ENCODE assay signal across 20 cellular contexts in the genomic region with DNA sequence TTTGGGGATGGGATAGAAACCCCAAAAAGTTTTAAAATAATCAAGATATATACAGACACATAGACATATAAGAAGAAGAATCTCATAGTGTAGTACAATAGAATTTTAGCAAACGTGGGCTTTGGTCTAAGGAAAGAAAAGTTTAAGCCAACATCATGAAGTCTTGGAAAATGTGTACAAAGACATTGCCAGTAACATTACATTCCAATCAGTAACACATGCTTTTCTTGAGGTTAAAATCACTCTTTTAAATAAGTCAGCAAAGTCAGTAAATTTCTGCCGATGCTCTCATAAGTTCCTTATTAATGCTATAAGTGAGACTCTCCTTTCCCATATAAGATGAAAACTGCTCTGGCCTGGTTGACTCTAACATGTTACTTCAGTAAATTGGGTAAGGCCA.
"Had no signal": no experiment of that assay in that cellular context is flagged by ENCODE, and none has a peak within 500 bp of the region (broad histone marks: within the 10 kb centered on the region; RNA-seq: fewer than 3 reads in every experiment).

No MANE protein-coding gene starts in this region.

- H3K4me3 ChIP-seq: esophagus muscularis mucosa, hepatocyte, left ventricle myocardium inferior, lower lobe of right lung, smooth muscle cell had no signal

- DNase-seq: caudate nucleus; effector memory CD4-positive, alpha-beta T cell; foreskin melanocyte; head of caudate nucleus; kidney; left cardiac atrium; left ventricle myocardium inferior; lower lobe of right lung; midbrain; posterior cingulate gyrus; stimulated activated CD4-positive, alpha-beta T cell treated with anti-CD3 and anti-CD28 coated beads, Interleukin-2, amount 100 ng/mL, for 48 hours had no signal

- H3K36me3 ChIP-seq: esophagus muscularis mucosa, left ventricle myocardium inferior, lower lobe of right lung had no signal

- ATAC-seq: left cardiac atrium; lower lobe of right lung; natural killer cell treated with Interleukin-12 subunit alpha and Interleukin-12 subunit beta and Interleukin-15 and Interleukin-18, amount 100 ng/mL, for 72 hours; sciatic nerve had no signal

- H3K4me1 ChIP-seq: left ventricle myocardium inferior, lower lobe of right lung had no signal

- H3K27me3 ChIP-seq: esophagus muscularis mucosa, hepatocyte had no signal

- H3K27ac Mint-ChIP-seq: memory B cell; natural killer cell treated with Interleukin-12 subunit alpha and Interleukin-12 subunit beta and Interleukin-15 and Interleukin-18, amount 100 ng/mL, for 72 hours; stimulated activated naive CD8-positive, alpha-beta T cell treated with anti-CD3 and anti-CD28 coated beads, Interleukin-15, Interleukin-2, amounts not matched to agents 100 ng/mL and 50 ng/mL, for 24 hours; type B pancreatic cell had no signal

- H3K4me3 Mint-ChIP-seq: memory B cell; natural killer cell treated with Interleukin-12 subunit alpha and Interleukin-12 subunit beta and Interleukin-15 and Interleukin-18, amount 100 ng/mL, for 72 hours; stimulated activated naive CD8-positive, alpha-beta T cell treated with anti-CD3 and anti-CD28 coated beads, Interleukin-15, Interleukin-2, amounts not matched to agents 100 ng/mL and 50 ng/mL, for 24 hours; type B pancreatic cell had no signal

- H3K36me3 Mint-ChIP-seq: memory B cell; natural killer cell treated with Interleukin-12 subunit alpha and Interleukin-12 subunit beta and Interleukin-15 and Interleukin-18, amount 100 ng/mL, for 72 hours; type B pancreatic cell had no signal

- H3K9me3 ChIP-seq: esophagus muscularis mucosa, left ventricle myocardium inferior, lower lobe of right lung had no signal

- H3K27ac ChIP-seq: epithelial cell of prostate, hepatocyte, left ventricle myocardium inferior, lower lobe of right lung had no signal

- H3K27me3 Mint-ChIP-seq: memory B cell; natural killer cell treated with Interleukin-12 subunit alpha and Interleukin-12 subunit beta and Interleukin-15 and Interleukin-18, amount 100 ng/mL, for 72 hours; stimulated activated naive CD8-positive, alpha-beta T cell treated with anti-CD3 and anti-CD28 coated beads, Interleukin-15, Interleukin-2, amounts not matched to agents 100 ng/mL and 50 ng/mL, for 24 hours had no signal

- H3K4me1 Mint-ChIP-seq: memory B cell had no signal
